ENCODE assay signal across 14 cellular contexts in the genomic region with DNA sequence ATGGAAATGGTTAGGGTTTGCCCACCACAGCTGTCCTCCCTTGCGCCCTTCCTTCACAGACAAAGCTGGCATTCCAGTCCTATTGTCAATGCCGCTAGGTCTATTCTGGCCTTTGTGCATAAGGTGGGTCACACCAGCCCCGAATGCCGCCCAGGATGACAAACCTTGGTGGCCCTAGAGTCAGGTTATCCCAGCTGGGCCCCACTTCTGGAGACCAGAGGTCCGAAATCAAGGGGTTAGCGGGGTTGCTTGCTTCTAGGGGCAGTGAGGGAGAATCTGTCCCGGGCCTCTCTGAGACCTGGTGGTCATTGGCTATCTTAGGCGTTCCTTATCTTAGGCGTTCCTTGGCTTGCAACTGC.
DNase-seq lines count a peak whose midpoint lies in the region; ATAC-seq and TF ChIP-seq lines count a peak whose summit lies in the region.
"Had no signal": no experiment of that assay in that cellular context is flagged by ENCODE, and none has a peak within 500 bp of the region (broad histone marks: within the 10 kb centered on the region; RNA-seq: fewer than 3 reads in every experiment).

No MANE protein-coding gene starts in this region.

- peaks cover 18% of the 10 kb centered on the region for H3K4me1 Mint-ChIP-seq in activated naive CD8-positive, alpha-beta T cell treated with anti-CD3 and anti-CD28 coated beads, Interleukin-2, amount 50 U/mL, for 24 hours
- H3K4me1 Mint-ChIP-seq in naive thymus-derived CD8-positive, alpha-beta T cell: peaks cover 5 to 21% (median 17%) of the 10 kb centered on the region in 4 donors

- H3K36me3 ChIP-seq in right atrium auricular region: no peaks in the 10 kb centered on the region
- H3K36me3 ChIP-seq: HAP-1, neutrophil, sigmoid colon, upper lobe of right lung had no signal

- no peaks in the 10 kb centered on the region for H3K36me3 Mint-ChIP-seq in activated naive CD8-positive, alpha-beta T cell treated with anti-CD3 and anti-CD28 coated beads, Interleukin-2, amount 50 U/mL, for 24 hours (ENCODE audit: low read depth)
- H3K36me3 Mint-ChIP-seq in naive thymus-derived CD8-positive, alpha-beta T cell: no peaks in the 10 kb centered on the region

- ATAC-seq in Right ventricle myocardium inferior (no peak), GM18873 (IDR thresholded peaks at IDR 0.05; ENCODE audit: low FRiP score, unreplicated experiment) (no peak), HG03521 (IDR thresholded peaks at IDR 0.05; ENCODE audit: unreplicated experiment) (no peak)
- peak; percentile 13 for ATAC-seq in activated naive CD8-positive, alpha-beta T cell treated with anti-CD3 and anti-CD28 coated beads, Interleukin-2, amount 50 U/mL, for 24 hours
- no peak for ATAC-seq in naive thymus-derived CD8-positive, alpha-beta T cell
- ATAC-seq: effector memory CD8-positive, alpha-beta T cell had no signal

- no peak overlapping the region for H3K4me3 Mint-ChIP-seq in activated naive CD8-positive, alpha-beta T cell treated with anti-CD3 and anti-CD28 coated beads, Interleukin-2, amount 50 U/mL, for 24 hours
- peak overlapping the region in 7 of 10 donors; percentile 34 to 62 (median 37) for H3K4me3 Mint-ChIP-seq in naive thymus-derived CD8-positive, alpha-beta T cell

- TF ChIP-seq CTCF in right atrium auricular region (IDR thresholded peaks at IDR 0.05): no peak

- H3K9me3 Mint-ChIP-seq in activated naive CD8-positive, alpha-beta T cell treated with anti-CD3 and anti-CD28 coated beads, Interleukin-2, amount 50 U/mL, for 24 hours: no peaks in the 10 kb centered on the region
- no peaks in the 10 kb centered on the region for H3K9me3 Mint-ChIP-seq in naive thymus-derived CD8-positive, alpha-beta T cell
- H3K9me3 Mint-ChIP-seq: T-helper 2 cell treated with Interferon-gamma antibody and Interleukin-4, amounts not matched to agents 5 μg/mL and 100 μg/mL, for 36 hours had no signal

- H3K27me3 Mint-ChIP-seq in activated naive CD8-positive, alpha-beta T cell treated with anti-CD3 and anti-CD28 coated beads, Interleukin-2, amount 50 U/mL, for 24 hours: peaks cover 51% of the 10 kb centered on the region
- H3K27me3 Mint-ChIP-seq in naive thymus-derived CD8-positive, alpha-beta T cell: peaks cover 20 to 75% (median 45%) of the 10 kb centered on the region in 5 donors

- peaks cover 9 to 12% of the 10 kb centered on the region in 2 donors for H3K27me3 ChIP-seq in right atrium auricular region

- DNase-seq in right atrium auricular region (ENCODE audit: low spot score): no peak
- no peak for DNase-seq in Right ventricle myocardium inferior (ENCODE audit: missing footprints)
- no peak for DNase-seq in activated naive CD8-positive, alpha-beta T cell treated with anti-CD3 and anti-CD28 coated beads, Interleukin-2, amount 50 U/mL, for 24 hours
- DNase-seq in naive thymus-derived CD8-positive, alpha-beta T cell: no peak
- DNase-seq in HuH-7.5 (ENCODE audit: low spot score): no peak
- DNase-seq in activated T-cell treated with anti-CD3 and anti-CD28 coated beads, Interleukin-2, amount 50 U/mL, for 1 hour: no peak
- DNase-seq: effector memory CD8-positive, alpha-beta T cell; sigmoid colon had no signal

- no peak overlapping the region for H3K27ac ChIP-seq in right atrium auricular region
- H3K27ac ChIP-seq: neutrophil had no signal

- peaks cover 0 to 18% of the 10 kb centered on the region in 2 donors for H3K4me1 ChIP-seq in right atrium auricular region
- H3K4me1 ChIP-seq: HAP-1 had no signal

- POLR2A ChIA-PET in naive thymus-derived CD8-positive, alpha-beta T cell (lab: Charles Lee): no interaction called here

- no peak overlapping the region for H3K27ac Mint-ChIP-seq in activated naive CD8-positive, alpha-beta T cell treated with anti-CD3 and anti-CD28 coated beads, Interleukin-2, amount 50 U/mL, for 24 hours
- H3K27ac Mint-ChIP-seq in naive thymus-derived CD8-positive, alpha-beta T cell: no peak overlapping the region
- H3K27ac Mint-ChIP-seq: effector memory CD8-positive, alpha-beta T cell; T-helper 2 cell treated with Interferon-gamma antibody and Interleukin-4, amounts not matched to agents 5 μg/mL and 100 μg/mL, for 36 hours had no signal

- no peaks in the 10 kb centered on the region for H3K9me3 ChIP-seq in right atrium auricular region
- H3K9me3 ChIP-seq: HAP-1, neutrophil, sigmoid colon, upper lobe of right lung had no signal

- intact Hi-C loops in Right ventricle myocardium inferior (cut with DNase I): no loop called here

- H3K4me3 ChIP-seq in right atrium auricular region: peak overlapping the region; percentile 39 to 56
